Comparison of ENCODE assay signal across 18 cellular contexts in the genomic region with DNA sequence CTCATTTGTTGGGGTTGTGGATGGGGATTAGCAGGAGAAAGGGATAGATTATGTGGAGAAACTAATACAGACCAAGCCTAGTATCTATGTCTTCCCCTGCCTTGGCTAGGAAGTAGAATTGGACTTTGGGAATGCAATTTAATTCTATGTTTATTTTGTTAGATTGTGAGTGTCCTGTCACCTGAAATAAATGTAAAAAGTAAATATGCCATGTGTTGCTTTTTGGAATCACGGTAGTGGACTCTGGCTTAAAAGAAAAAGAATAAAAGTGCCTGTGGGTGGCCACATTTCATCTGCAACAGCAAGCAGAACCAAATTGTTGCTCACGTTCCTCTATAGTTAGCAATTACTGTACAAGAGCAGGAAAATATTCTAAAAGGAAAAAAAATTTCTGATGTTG. TPM values are rescaled to one million over a fixed set of nuclear protein-coding genes. Genes with fewer than 3 reads are reported as not detected.
DNase-seq lines count a peak whose midpoint lies in the region; ATAC-seq and TF ChIP-seq lines count a peak whose summit lies in the region.
"Had no signal": no experiment of that assay in that cellular context is flagged by ENCODE, and none has a peak within 500 bp of the region (broad histone marks: within the 10 kb centered on the region; RNA-seq: fewer than 3 reads in every experiment).

No MANE protein-coding gene starts in this region.

- H3K27ac Mint-ChIP-seq in natural killer cell: peak overlapping the region; percentile 69 to 91
- peak overlapping the region in 1 of 2 donors; percentile 39 for H3K27ac Mint-ChIP-seq in natural killer cell treated with Interleukin-12 subunit alpha and Interleukin-12 subunit beta and Interleukin-15 and Interleukin-18, amount 100 ng/mL, for 72 hours
- H3K27ac Mint-ChIP-seq in T-helper 17 cell: peak overlapping the region; percentile 51
- H3K27ac Mint-ChIP-seq in activated CD4-positive, alpha-beta memory T cell treated with anti-CD3 and anti-CD28 coated beads for 36 hours: no peak overlapping the region
- H3K27ac Mint-ChIP-seq: B cell had no signal

- DNase-seq in natural killer cell (no peak), T-helper 17 cell (no peak), DMS53 treated with DMSO at 0.1 percent for 48 hours (lab: John Stamatoyannopoulos, UW; ENCODE audit: unreplicated experiment) (no peak)
- no peak for DNase-seq in natural killer cell treated with Interleukin-12 subunit alpha and Interleukin-12 subunit beta and Interleukin-15 and Interleukin-18, amount 100 ng/mL, for 72 hours (ENCODE audit: low spot score)
- no peak for DNase-seq in activated CD4-positive, alpha-beta memory T cell treated with anti-CD3 and anti-CD28 coated beads for 36 hours
- DNase-seq: activated CD4-positive, alpha-beta T cell treated with anti-CD3 and anti-CD28 coated beads, Interleukin-2, amount 50 U/mL, for 48 hours; activated effector memory CD4-positive, alpha-beta T cell treated with anti-CD3 and anti-CD28 coated beads, Interleukin-2, amount 50 U/mL, for 16 hours; midbrain; NCI-H226; pancreas; stimulated activated naive CD4-positive, alpha-beta T cell treated with Interleukin-2 at 50 U/mL for 16 hours had no signal

- H3K4me1 Mint-ChIP-seq in natural killer cell: peaks cover 35 to 47% of the 10 kb centered on the region in 2 donors
- peaks cover 26 to 32% of the 10 kb centered on the region in 2 donors for H3K4me1 Mint-ChIP-seq in natural killer cell treated with Interleukin-12 subunit alpha and Interleukin-12 subunit beta and Interleukin-15 and Interleukin-18, amount 100 ng/mL, for 72 hours (ENCODE audit: low read depth in 2 of 2)
- H3K4me1 Mint-ChIP-seq in T-helper 17 cell: peaks cover 26% of the 10 kb centered on the region
- H3K4me1 Mint-ChIP-seq in activated CD4-positive, alpha-beta memory T cell treated with anti-CD3 and anti-CD28 coated beads for 36 hours (ENCODE audit: low read depth): peaks cover 23% of the 10 kb centered on the region

- no peak overlapping the region for H3K4me3 ChIP-seq in iPS-20b (ENCODE audit: low read length)
- H3K4me3 ChIP-seq: ascending aorta, pancreas had no signal

- no peaks in the 10 kb centered on the region for H3K27me3 ChIP-seq in iPS-20b (ENCODE audit: insufficient read depth, low read length)
- H3K27me3 ChIP-seq: ascending aorta, pancreas had no signal

- intact Hi-C loops in natural killer cell (cut with micrococcal nuclease): no loop called here
- intact Hi-C loops in activated CD4-positive, alpha-beta memory T cell treated with anti-CD3 and anti-CD28 coated beads for 36 hours (cut with micrococcal nuclease): no loop called here

- CTCF ChIA-PET in activated CD4-positive, alpha-beta memory T cell treated with anti-CD3 and anti-CD28 coated beads for 36 hours (lab: Charles Lee): no interaction called here

- H3K4me1 ChIP-seq in iPS-20b (ENCODE audit: insufficient read depth, low read length): peaks cover 36% of the 10 kb centered on the region

- H3K4me3 Mint-ChIP-seq in natural killer cell (peak overlapping the region; percentile 65), T-helper 17 cell (peak overlapping the region; percentile 22)
- H3K4me3 Mint-ChIP-seq in natural killer cell treated with Interleukin-12 subunit alpha and Interleukin-12 subunit beta and Interleukin-15 and Interleukin-18, amount 100 ng/mL, for 72 hours: no peak overlapping the region
- H3K4me3 Mint-ChIP-seq in activated CD4-positive, alpha-beta memory T cell treated with anti-CD3 and anti-CD28 coated beads for 36 hours: no peak overlapping the region
- H3K4me3 Mint-ChIP-seq: B cell had no signal

- H3K36me3 ChIP-seq in iPS-20b (ENCODE audit: insufficient read depth, low read depth, low read length): peaks cover 47% of the 10 kb centered on the region
- H3K36me3 ChIP-seq: ascending aorta, pancreas had no signal

- H3K9me3 ChIP-seq in T-helper 17 cell (ENCODE audit: control insufficient read depth, low read length, poor library complexity, severe bottlenecking): no peaks in the 10 kb centered on the region
- no peaks in the 10 kb centered on the region for H3K9me3 ChIP-seq in iPS-20b (ENCODE audit: insufficient read depth, low read depth, low read length)
- H3K9me3 ChIP-seq: ascending aorta, pancreas had no signal

- H3K9me3 Mint-ChIP-seq in natural killer cell: no peaks in the 10 kb centered on the region
- no peaks in the 10 kb centered on the region for H3K9me3 Mint-ChIP-seq in natural killer cell treated with Interleukin-12 subunit alpha and Interleukin-12 subunit beta and Interleukin-15 and Interleukin-18, amount 100 ng/mL, for 72 hours
- H3K9me3 Mint-ChIP-seq in activated CD4-positive, alpha-beta memory T cell treated with anti-CD3 and anti-CD28 coated beads for 36 hours: no peaks in the 10 kb centered on the region

- no peak overlapping the region for H3K27ac ChIP-seq in iPS-20b (ENCODE audit: low read length)
- H3K27ac ChIP-seq: ascending aorta, pancreas had no signal

- POLR2A ChIA-PET in activated CD4-positive, alpha-beta memory T cell treated with anti-CD3 and anti-CD28 coated beads for 36 hours (lab: Charles Lee): no interaction called here

- H3K36me3 Mint-ChIP-seq in natural killer cell: no peaks in the 10 kb centered on the region
- H3K36me3 Mint-ChIP-seq in natural killer cell treated with Interleukin-12 subunit alpha and Interleukin-12 subunit beta and Interleukin-15 and Interleukin-18, amount 100 ng/mL, for 72 hours: no peaks in the 10 kb centered on the region
- H3K36me3 Mint-ChIP-seq in T-helper 17 cell (ENCODE audit: low read depth): peaks cover 2% of the 10 kb centered on the region
- no peaks in the 10 kb centered on the region for H3K36me3 Mint-ChIP-seq in activated CD4-positive, alpha-beta memory T cell treated with anti-CD3 and anti-CD28 coated beads for 36 hours

- H3K27me3 Mint-ChIP-seq in natural killer cell (ENCODE audit: low read depth in 2 of 2) (no peaks in the 10 kb centered on the region), T-helper 17 cell (no peaks in the 10 kb centered on the region)
- no peaks in the 10 kb centered on the region for H3K27me3 Mint-ChIP-seq in natural killer cell treated with Interleukin-12 subunit alpha and Interleukin-12 subunit beta and Interleukin-15 and Interleukin-18, amount 100 ng/mL, for 72 hours
- no peaks in the 10 kb centered on the region for H3K27me3 Mint-ChIP-seq in activated CD4-positive, alpha-beta memory T cell treated with anti-CD3 and anti-CD28 coated beads for 36 hours
- H3K27me3 Mint-ChIP-seq: B cell had no signal

- H3K9ac ChIP-seq in iPS-20b (ENCODE audit: low read depth, low read length): 0 out of 2 replicates have a peak overlapping the region, but pooled peaks have one; percentile 2

- ATAC-seq in natural killer cell (no peak), T-helper 17 cell (no peak), HG03135 (IDR thresholded peaks at IDR 0.05; ENCODE audit: unreplicated experiment) (no peak), HG03025 (IDR thresholded peaks at IDR 0.05; ENCODE audit: low FRiP score, unreplicated experiment) (no peak)
- ATAC-seq in natural killer cell treated with Interleukin-12 subunit alpha and Interleukin-12 subunit beta and Interleukin-15 and Interleukin-18, amount 100 ng/mL, for 72 hours: no peak
- ATAC-seq: esophagus mucosa, pancreas, Right ventricle myocardium inferior had no signal

- no peak for TF ChIP-seq CTCF in natural killer cell (IDR thresholded peaks at IDR 0.05)

RNA-seq across cellular contexts. Expression of a gene that starts 42.3 kb away (rescaled TPM):
- total RNA-seq in natural killer cell (1 to 10 TPM; 4.0 to 5.9 (median 4.5) TPM), T-helper 17 cell (1 to 10 TPM; 2.2 to 2.8 TPM)
- total RNA-seq in natural killer cell treated with Interleukin-12 subunit alpha and Interleukin-12 subunit beta and Interleukin-15 and Interleukin-18, amount 100 ng/mL, for 72 hours: under 1 TPM; 0.31 to 0.45 TPM
- total RNA-seq in activated CD4-positive, alpha-beta memory T cell treated with anti-CD3 and anti-CD28 coated beads for 36 hours: under 1 TPM; 0.43 to 0.53 TPM

Comparison
In these comparisons a context has a peak if more than half of its experiments do, and no peak if none do; other contexts are left out.
1. H3K4me3 Mint-ChIP-seq: peak in natural killer cell (single experiment) and T-helper 17 cell (single experiment); none in natural killer cell treated with Interleukin-12 subunit alpha and Interleukin-12 subunit beta and Interleukin-15 and Interleukin-18, amount 100 ng/mL, for 72 hours (single experiment) and activated CD4-positive, alpha-beta memory T cell treated with anti-CD3 and anti-CD28 coated beads for 36 hours (single experiment).